ENCODE assay signal across 19 cellular contexts in the genomic region with DNA sequence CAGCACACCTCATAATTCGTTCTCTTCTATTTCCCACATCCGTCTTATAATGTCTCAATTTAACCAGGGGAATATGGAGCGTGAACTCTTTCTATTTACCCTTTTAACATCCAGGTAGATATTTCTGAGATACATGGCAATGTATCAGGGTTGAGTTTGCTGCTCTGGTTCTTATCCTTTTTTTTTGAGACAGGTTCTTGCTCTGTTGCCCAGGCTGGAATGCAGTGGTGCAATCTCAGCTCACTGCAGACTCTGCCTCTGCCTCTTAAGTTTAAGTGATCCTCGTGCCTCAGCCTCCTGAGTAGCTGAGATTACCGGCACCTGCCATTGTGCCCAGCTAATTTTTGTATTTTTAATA.
"Had no signal": no experiment of that assay in that cellular context is flagged by ENCODE, and none has a peak within 500 bp of the region (broad histone marks: within the 10 kb centered on the region; RNA-seq: fewer than 3 reads in every experiment).

No MANE protein-coding gene starts in this region.

- H3K4me1 ChIP-seq: ascending aorta, left lung, right atrium auricular region, testis had no signal

- H3K9me3 Mint-ChIP-seq: activated CD4-positive, alpha-beta T cell treated with anti-CD3 and anti-CD28 coated beads, Interleukin-2, amount 10 ng/mL, durations not matched to agents 7 days and 5 days; activated naive CD4-positive, alpha-beta T cell treated with anti-CD3 and anti-CD28 coated beads for 36 hours; activated T-cell treated with anti-CD3 and anti-CD28 coated beads, Interleukin-2, amount 50 U/mL, for 24 hours; dendritic cell treated with granulocyte-macrophage colony-stimulating factor and Interleukin-4, amounts not matched to agents 40 ng/mL and 50 ng/mL, for 4 days had no signal

- H3K4me3 ChIP-seq: esophagus muscularis mucosa, left lung, right atrium auricular region, skin epidermis, stomach, testis had no signal

- H3K36me3 ChIP-seq: ascending aorta, esophagus muscularis mucosa, left lung, right atrium auricular region, stomach had no signal

- H3K27ac Mint-ChIP-seq: activated CD4-positive, alpha-beta T cell treated with anti-CD3 and anti-CD28 coated beads, Interleukin-2, amount 10 ng/mL, durations not matched to agents 7 days and 5 days; activated CD8-positive, alpha-beta T cell treated with anti-CD3 and anti-CD28 coated beads, Interleukin-2, amount 10 ng/mL, durations not matched to agents 7 days and 5 days; activated naive CD4-positive, alpha-beta T cell treated with anti-CD3 and anti-CD28 coated beads for 36 hours; activated T-cell treated with anti-CD3 and anti-CD28 coated beads, Interleukin-2, amount 50 U/mL, for 24 hours; dendritic cell treated with granulocyte-macrophage colony-stimulating factor and Interleukin-4, amounts not matched to agents 40 ng/mL and 50 ng/mL, for 4 days had no signal

- H3K9me3 ChIP-seq: ascending aorta, esophagus muscularis mucosa, left lung, right atrium auricular region, stomach, testis had no signal

- H3K4me3 Mint-ChIP-seq: activated CD4-positive, alpha-beta T cell treated with anti-CD3 and anti-CD28 coated beads, Interleukin-2, amount 10 ng/mL, durations not matched to agents 7 days and 5 days; activated CD8-positive, alpha-beta T cell treated with anti-CD3 and anti-CD28 coated beads, Interleukin-2, amount 10 ng/mL, durations not matched to agents 7 days and 5 days; activated naive CD4-positive, alpha-beta T cell treated with anti-CD3 and anti-CD28 coated beads for 36 hours; activated T-cell treated with anti-CD3 and anti-CD28 coated beads, Interleukin-2, amount 50 U/mL, for 24 hours; dendritic cell treated with granulocyte-macrophage colony-stimulating factor and Interleukin-4, amounts not matched to agents 40 ng/mL and 50 ng/mL, for 4 days had no signal

- H3K27ac ChIP-seq: right atrium auricular region, stomach, testis had no signal

- H3K27me3 ChIP-seq: ascending aorta, esophagus muscularis mucosa, right atrium auricular region, stomach, testis had no signal

- DNase-seq: activated CD4-positive, alpha-beta T cell treated with anti-CD3 and anti-CD28 coated beads, Interleukin-2, amount 10 ng/mL, durations not matched to agents 7 days and 5 days; activated CD8-positive, alpha-beta T cell treated with anti-CD3 and anti-CD28 coated beads, Interleukin-2, amount 10 ng/mL, durations not matched to agents 7 days and 5 days; activated naive CD4-positive, alpha-beta T cell treated with anti-CD3 and anti-CD28 coated beads for 36 hours; activated T-cell treated with anti-CD3 and anti-CD28 coated beads, Interleukin-2, amount 50 U/mL, for 24 hours; effector CD8-positive, alpha-beta T cell; glutamatergic neuron; hypothalamus; islet precursor cell; occipital lobe; stomach; T-helper 1 cell; testis had no signal

- ATAC-seq: activated CD4-positive, CD25-positive, alpha-beta regulatory T cell treated with anti-CD3 and anti-CD28 coated beads, Interleukin-2, amount 50 U/mL, for 24 hours; activated CD8-positive, alpha-beta T cell treated with anti-CD3 and anti-CD28 coated beads, Interleukin-2, amount 10 ng/mL, durations not matched to agents 7 days and 5 days had no signal
